ENCODE assay signal across 4 cellular contexts in genomic region chr11:107605061-107605460, GRCh38. TPM values are rescaled to one million over a fixed set of nuclear protein-coding genes. Genes with fewer than 3 reads are reported as not detected.
"Had no signal": no experiment of that assay in that cellular context is flagged by ENCODE, and none has a peak within 500 bp of the region (broad histone marks: within the 10 kb centered on the region; RNA-seq: fewer than 3 reads in every experiment).

No MANE protein-coding gene starts in this region.

RNA-seq across cellular contexts. Expression of gene ELMOD1, which starts 14.1 kb away (rescaled TPM):
- total RNA-seq: esophagus squamous epithelium; natural killer cell treated with Interleukin-12 subunit alpha and Interleukin-12 subunit beta and Interleukin-15 and Interleukin-18, amount 100 ng/mL, for 72 hours; subcutaneous adipose tissue; vagina had no signal
